ENCODE assay signal across 28 cellular contexts in genomic region chr12:77496714-77497113, GRCh38.
"Had no signal": no experiment of that assay in that cellular context is flagged by ENCODE, and none has a peak within 500 bp of the region (broad histone marks: within the 10 kb centered on the region; RNA-seq: fewer than 3 reads in every experiment).

No MANE protein-coding gene starts in this region.

- H3K9me3 ChIP-seq: ascending aorta had no signal

- H3K4me1 ChIP-seq: ascending aorta had no signal

- DNase-seq: activated B cell treated with CpG ODN at 0.5 μM for 24 hours; activated CD4-positive, alpha-beta memory T cell treated with anti-CD3 and anti-CD28 coated beads for 36 hours; activated CD4-positive, alpha-beta T cell treated with anti-CD3 and anti-CD28 coated beads for 4 hours; activated CD4-positive, alpha-beta T cell treated with anti-CD3 and anti-CD28 coated beads, Interleukin-2, amount 10 ng/mL, durations not matched to agents 24 days and 14 days; activated CD4-positive, alpha-beta T cell treated with anti-CD3 and anti-CD28 coated beads, Interleukin-2, amount 50 U/mL, for 1 hour; activated CD4-positive, alpha-beta T cell treated with anti-CD3 and anti-CD28 coated beads, Interleukin-2, amount 50 U/mL, for 4 hours; activated CD4-positive, CD25-positive, alpha-beta regulatory T cell treated with anti-CD3 and anti-CD28 coated beads, Interleukin-2, amount 50 U/mL, for 72 hours; activated CD8-positive, alpha-beta memory T cell treated with anti-CD3 and anti-CD28 coated beads, Interleukin-2, amount 50 U/mL, for 48 hours; activated CD8-positive, alpha-beta T cell treated with anti-CD3 and anti-CD28 coated beads for 36 hours; activated effector memory CD4-positive, alpha-beta T cell treated with Interleukin-2 at 50 U/mL for 16 hours; activated gamma-delta T cell; activated naive CD4-positive, alpha-beta T cell treated with anti-CD3 and anti-CD28 coated beads, Interleukin-2, amount 10 ng/mL, durations not matched to agents 7 days and 5 days; activated naive CD4-positive, alpha-beta T cell treated with Interleukin-2 at 50 U/mL for 16 hours; activated naive CD8-positive, alpha-beta T cell treated with anti-CD3 and anti-CD28 coated beads, Interleukin-2, amount 10 ng/mL, durations not matched to agents 7 days and 5 days; activated naive CD8-positive, alpha-beta T cell treated with anti-CD3 and anti-CD28 coated beads, Interleukin-2, amount 50 U/mL, for 24 hours; activated T-cell treated with anti-CD3 and anti-CD28 coated beads, Interleukin-2, amount 50 U/mL, for 24 hours; activated T-cell treated with anti-CD3 and anti-CD28 coated beads, Interleukin-2, amount 50 U/mL, for 48 hours; amygdala; anterior cingulate cortex; caudate nucleus; cerebellar nuclear complex; T-helper 2 cell; T-helper 9 cell had no signal

- H3K27ac ChIP-seq: ascending aorta, cardiac muscle cell, VCaP had no signal

- H3K27me3 ChIP-seq: ascending aorta, cardiac muscle cell had no signal

- FAIRE-seq: bronchial epithelial cell, TTC549 had no signal

- H3K36me3 ChIP-seq: ascending aorta, cardiac muscle cell had no signal

- H3K4me3 ChIP-seq: ascending aorta, cardiac muscle cell had no signal

- ATAC-seq: activated CD8-positive, alpha-beta T cell treated with anti-CD3 and anti-CD28 coated beads for 36 hours; activated naive CD8-positive, alpha-beta T cell treated with anti-CD3 and anti-CD28 coated beads, Interleukin-2, amount 50 U/mL, for 24 hours had no signal
